ENCODE assay signal across 8 cellular contexts in the genomic region with DNA sequence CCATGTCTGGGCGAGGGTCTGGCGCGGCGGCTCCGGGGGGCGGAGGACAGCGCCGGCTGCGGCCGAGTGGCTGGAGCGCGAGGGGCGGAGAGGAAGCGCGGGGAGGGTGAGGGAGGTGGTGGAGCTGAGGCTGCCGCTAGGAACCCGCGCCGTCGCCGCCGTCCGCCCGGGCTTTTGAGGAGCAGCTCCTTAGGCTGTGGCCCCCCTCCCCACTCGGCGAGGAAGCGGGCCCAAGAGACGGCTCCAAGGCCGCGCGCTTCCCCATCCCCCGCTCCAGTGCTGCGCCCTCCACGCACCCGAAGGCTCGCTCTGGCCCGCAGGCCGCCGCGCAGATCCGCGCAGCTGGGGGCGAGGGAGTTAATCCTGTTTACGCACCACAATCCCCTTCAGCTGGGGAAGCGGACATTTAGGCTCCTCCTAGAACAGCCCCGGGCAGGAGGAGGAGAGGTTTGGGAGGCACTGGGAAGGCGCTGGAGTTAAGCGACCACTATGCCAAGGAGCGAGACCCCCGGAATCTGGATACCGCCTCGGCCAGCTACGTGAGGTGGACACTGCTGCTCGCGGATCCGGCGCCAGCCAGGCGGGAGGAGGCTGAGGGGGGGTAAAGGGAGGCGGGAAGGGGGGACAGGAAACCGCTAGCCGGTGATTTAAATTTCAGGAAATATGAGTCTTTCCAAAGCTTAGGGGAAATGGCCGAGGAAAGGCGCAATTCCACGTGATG. TPM values are rescaled to one million over a fixed set of nuclear protein-coding genes. Genes with fewer than 3 reads are reported as not detected.
A peak's percentile ranks its signal among the peaks of the same experiment; 100 is the strongest.
DNase-seq lines count a peak whose midpoint lies in the region; ATAC-seq, FAIRE-seq and TF ChIP-seq lines count a peak whose summit lies in the region.

A gene with protein sequence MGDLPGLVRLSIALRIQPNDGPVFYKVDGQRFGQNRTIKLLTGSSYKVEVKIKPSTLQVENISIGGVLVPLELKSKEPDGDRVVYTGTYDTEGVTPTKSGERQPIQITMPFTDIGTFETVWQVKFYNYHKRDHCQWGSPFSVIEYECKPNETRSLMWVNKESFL (minus strand): TSS at position 553 of the 721 bp plus-strand sequence. CDS start 549 bp downstream, at position 4.

- no peak within 1 kb of the TSS for H3K4ac ChIP-seq in H1 (replicated peaks; ENCODE audit: insufficient read length, low read depth, low read length)

- no peak within 1 kb of the TSS for H3K23ac ChIP-seq in H1 (ENCODE audit: insufficient read length)

- POLR2A ChIA-PET in H1 (lab: Charles Lee; ENCODE audit: partially characterized antibody): interaction anchor here (0.6 to 1.3 kb wide), 3 partner anchors 40 to 1044 kb away, joined by 3 to 4 read pairs (median 3); a partner anchor contains a TSS

- H2AK5ac ChIP-seq in H1 (ENCODE audit: low read depth, low read length): no peak within 1 kb of the TSS

- H3K4me3 ChIP-seq in SK-N-MC (peak within 1 kb of the TSS; percentile 85), H1 (ENCODE audit: extremely low read depth in 1 of 4, insufficient read depth in 2 of 4, low read depth in 3 of 4, low read length in 4 of 4) (peak within 1 kb of the TSS; percentile 61 to 77 (median 76)), right lobe of liver (peak within 1 kb of the TSS; percentile 47 to 57 (median 48))

- CTCF ChIA-PET in H1 (lab: Charles Lee; ENCODE audit: partially characterized antibody): interaction anchor here (0.6 to 2.5 kb wide), 9 partner anchors 10 to 117 kb away, joined by 3 to 12 read pairs (median 3); no protein-coding TSS in a partner anchor

- no peak within 1 kb of the TSS for H2BK20ac ChIP-seq in H1 (ENCODE audit: low read length)

- H2BK12ac ChIP-seq in H1 (ENCODE audit: low read depth, low read length): no peak within 1 kb of the TSS

- H3K18ac ChIP-seq in H1 (ENCODE audit: extremely low read depth, low read length): peak within 1 kb of the TSS; percentile 32

- no peak for FAIRE-seq in H1 (lab: Jason Lieb, UNC)

- H4K20me1 ChIP-seq in H1 (replicated peaks in 1 of 2; ENCODE audit: control insufficient read depth in 1 of 2, insufficient read depth in 2 of 2, low read length in 2 of 2): no peaks in the 10 kb centered on the region

- no peaks in the 10 kb centered on the region for H3K79me1 ChIP-seq in H1 (ENCODE audit: low read depth, low read length)

- H3K27me3 ChIP-seq in H1 (replicated peaks in 1 of 4; ENCODE audit: control insufficient read depth in 3 of 4, extremely low read depth in 1 of 4, insufficient read depth in 3 of 4, low read length in 3 of 4) (peaks cover 0 to 32% (median 26%) of the 10 kb centered on the region in 4 experiments; a peak in 6 of 7 replicates), right lobe of liver (peaks cover 0 to 18% of the 10 kb centered on the region in 2 donors)

- H3K14ac ChIP-seq in H1 (ENCODE audit: insufficient read length): no peak within 1 kb of the TSS

- H3K36me3 ChIP-seq in SK-N-MC (ENCODE audit: insufficient read depth, low read length) (no peaks in the 10 kb centered on the region), H1 (ENCODE audit: control insufficient read depth in 2 of 4, insufficient read depth in 4 of 4, low read length in 3 of 4) (no peaks in the 10 kb centered on the region), right lobe of liver (no peaks in the 10 kb centered on the region)

- no peak within 1 kb of the TSS for H4K5ac ChIP-seq in H1 (ENCODE audit: insufficient read length, low read depth, low read length)

- H4K91ac ChIP-seq in H1 (replicated peaks; ENCODE audit: insufficient read length, low read length): no peak within 1 kb of the TSS

- H2AFZ ChIP-seq in H1 (ENCODE audit: low read length): peak within 1 kb of the TSS; percentile 91; the same call in 1 of the 2 replicates

- no peaks in the 10 kb centered on the region; the same call in 1 of the 2 replicates for H3K9me3 ChIP-seq in SK-N-MC (ENCODE audit: low read depth, low read length)
- H3K9me3 ChIP-seq in H1 (ENCODE audit: insufficient read depth in 2 of 2, low read depth in 1 of 2, low read length in 1 of 2): no peaks in the 10 kb centered on the region
- no peaks in the 10 kb centered on the region for H3K9me3 ChIP-seq in right lobe of liver

- no peak within 1 kb of the TSS; the same call in 1 of the 2 replicates for H4K8ac ChIP-seq in H1 (ENCODE audit: extremely low read depth, insufficient read depth, low read length)

- no peaks in the 10 kb centered on the region for H3K79me2 ChIP-seq in H1 (ENCODE audit: control insufficient read depth in 1 of 2, insufficient read depth in 2 of 2, low read length in 2 of 2)

- 1% methylated on average over 34 of the region's 64 CpGs; no CpG with 5 or more reads in 1 of the 2 experiments for WGBS in H1 (ENCODE audit: extremely low coverage in 1 of 2, insufficient coverage in 1 of 2, insufficient read length in 1 of 2, insufficient replicate concordance in 2 of 2, low coverage in 1 of 2, low lambda C conversion rate in 2 of 2, missing lambda C conversion rate in 1 of 2), 2 experiments
- WGBS in right lobe of liver (ENCODE audit: insufficient coverage, low coverage, low lambda C conversion rate, missing lambda C conversion rate): 1% methylated on average over 19 of the region's 64 CpGs

- no peak within 1 kb of the TSS for H2BK120ac ChIP-seq in H1 (replicated peaks; ENCODE audit: low read depth, low read length)

- no peak within 1 kb of the TSS for H2BK5ac ChIP-seq in H1 (ENCODE audit: low read depth, low read length)

- peak; percentile 88 for DNase-seq in COR-L47 (lab: John Stamatoyannopoulos, UW)
- peak; percentile 57 for DNase-seq in HS-27A (ENCODE audit: low read depth)
- no peak for DNase-seq in SK-N-MC (ENCODE audit: low read depth, low spot score)
- peak in 1 of 2 experiments; percentile 77 for DNase-seq in H1 (ENCODE audit: low read depth in 1 of 2, low spot score in 2 of 2)
- peak; percentile 59 to 71 (median 69) for DNase-seq in right lobe of liver
- DNase-seq in stimulated activated naive CD8-positive, alpha-beta T cell treated with anti-CD3 and anti-CD28 coated beads, Interleukin-15, Interleukin-2, amounts not matched to agents 100 U/mL and 50 U/mL, for 24 hours: peak; percentile 10
- DNase-seq in activated CD4-positive, CD25-positive, alpha-beta regulatory T cell (lab: John Stamatoyannopoulos, UW): no peak
- no peak for DNase-seq in NCI-H128 (lab: John Stamatoyannopoulos, UW; ENCODE audit: unreplicated experiment)

- H2BK15ac ChIP-seq in H1 (ENCODE audit: low read length): peak within 1 kb of the TSS; percentile 61; the same call in 1 of the 2 replicates

- no peak for TF ChIP-seq EP300 in H1 (IDR thresholded peaks at IDR 0.05; ENCODE audit: borderline replicate concordance in 1 of 2, low read depth in 2 of 2, low read length in 2 of 2)

- H3K27ac ChIP-seq in SK-N-MC: no peak within 1 kb of the TSS
- H3K27ac ChIP-seq in H1 (ENCODE audit: low read depth, low read length): no peak within 1 kb of the TSS
- H3K27ac ChIP-seq in right lobe of liver: peak within 1 kb of the TSS; percentile 75 to 93 (median 76)

- peak within 1 kb of the TSS; percentile 66 for H3K9ac ChIP-seq in SK-N-MC (ENCODE audit: insufficient read length)
- peak within 1 kb of the TSS in 1 of 4 experiments; percentile 30; a peak in 2 of 7 replicates for H3K9ac ChIP-seq in H1 (replicated peaks in 1 of 4; ENCODE audit: extremely low read depth in 1 of 4, low read depth in 3 of 4, low read length in 3 of 4)

- TF ChIP-seq CTCF in H1 (IDR thresholded peaks at IDR 0.05; ENCODE audit: control extremely low read depth in 1 of 3, insufficient read depth in 1 of 3, low read depth in 1 of 3, low read length in 3 of 3) (no peak), right lobe of liver (IDR thresholded peaks at IDR 0.05) (no peak)

- H3K23me2 ChIP-seq in H1 (ENCODE audit: low read depth, low read length): peaks cover 19% of the 10 kb centered on the region; the same call in 1 of the 2 replicates

- H3K4me2 ChIP-seq in H1 (ENCODE audit: insufficient read depth in 1 of 2, low read depth in 2 of 2, low read length in 2 of 2): peak within 1 kb of the TSS; percentile 96 to 99

- TF ChIP-seq POLR2A in H1 (IDR thresholded peaks at IDR 0.05; ENCODE audit: control extremely low read depth in 1 of 2, low read depth in 2 of 2, low read length in 2 of 2) (no peak), right lobe of liver (IDR thresholded peaks at IDR 0.05) (peak; percentile 38)

- peaks cover 0 to 3% (median 0%) of the 10 kb centered on the region in 4 experiments; a peak in 1 of 7 replicates for H3K4me1 ChIP-seq in H1 (replicated peaks in 1 of 4; ENCODE audit: control insufficient read depth in 3 of 4, insufficient read depth in 4 of 4, low read length in 3 of 4)
- peaks cover 0 to 9% (median 0%) of the 10 kb centered on the region in 4 donors for H3K4me1 ChIP-seq in right lobe of liver

- no peak for TF ChIP-seq RAD21 in H1 (IDR thresholded peaks at IDR 0.05 in 1 of 2, conservative IDR thresholded peaks at IDR 0.05 in 1 of 2; ENCODE audit: low read depth in 2 of 2, low read length in 2 of 2)

- peak within 1 kb of the TSS; percentile 32 for H3K56ac ChIP-seq in H1 (replicated peaks; ENCODE audit: insufficient read length, low read depth, low read length)

- peak; percentile 68 to 83 (median 78) for ATAC-seq in right lobe of liver
- no peak for ATAC-seq in stimulated activated naive CD8-positive, alpha-beta T cell treated with anti-CD3 and anti-CD28 coated beads, Interleukin-15, Interleukin-2, amounts not matched to agents 100 U/mL and 50 U/mL, for 24 hours

- intact Hi-C loops in right lobe of liver (cut with DNase I): no loop called here

TF ChIP-seq in H1, 55 proteins besides CTCF, POLR2A, EP300 and RAD21:
- TF ChIP-seq KDM4A (IDR thresholded peaks at IDR 0.05; ENCODE audit: low read depth, low read length, severe bottlenecking) (peak; percentile 90), CHD1 (IDR thresholded peaks at IDR 0.05; ENCODE audit: low read depth, low read length) (no peak), FOSL1 (IDR thresholded peaks at IDR 0.05; ENCODE audit: insufficient read depth, low read depth, low read length) (no peak), TEAD4 (IDR thresholded peaks at IDR 0.05; ENCODE audit: low read depth, low read length) (no peak), ASH2L (IDR thresholded peaks at IDR 0.05; ENCODE audit: low read length) (peak; percentile 84), EZH2 (IDR thresholded peaks at IDR 0.05; ENCODE audit: low read depth, low read length, severe bottlenecking) (peak; percentile 24), RBBP5 (IDR thresholded peaks at IDR 0.05; ENCODE audit: borderline replicate concordance, low read depth, low read length) (peak; percentile 94)

RNA-seq across cellular contexts. Expression of the gene that starts here (rescaled TPM):
- 4.6 and 5.7 TPM in 2 replicates for total RNA-seq in H1 (2021; fragmentation: NEBNext Ultra II Directional; extraction: Animal tissue kit (Norgen Biotek cat#: 25700))
- 5.0 and 7.0 TPM in 2 replicates for polyA plus RNA-seq in H1 (2011; rRNA removed)
- 5.7 TPM for polyA plus RNA-seq in H1 (2011; cell fraction: cytosol; rRNA removed)
- 2.4 TPM for polyA plus RNA-seq in H1 (2011; cell fraction: nucleus; rRNA removed)
- polyA plus RNA-seq in H1 (2012, experiment 1 of 2): 4.1 to 5.5 TPM (median 5.0 TPM) in 4 replicates
- 3.1 TPM for polyA plus RNA-seq in H1 (2012, experiment 2 of 2)
- polyA plus RNA-seq in H1 (2013, experiment 1 of 2): 5.1 TPM
- polyA plus RNA-seq in H1 (2013, experiment 2 of 2): 5.2 TPM
- 3.4 and 3.5 TPM in 2 replicates for polyA minus RNA-seq in H1 (2011; rRNA and poly(A)+ RNA removed)
- 3.7 TPM for polyA minus RNA-seq in H1 (2011; cell fraction: cytosol; rRNA and poly(A)+ RNA removed)
- polyA minus RNA-seq in H1 (2011; cell fraction: nucleus; rRNA and poly(A)+ RNA removed): 2.6 TPM
- total RNA-seq in right lobe of liver: 1 to 10 TPM; 1.9 to 4.1 (median 2.6) TPM

Comparison
In these comparisons a context has a peak if more than half of its experiments do, and no peak if none do; other contexts are left out.
1. DNase-seq: peak in COR-L47 (single experiment), HS-27A (single experiment), right lobe of liver (3 of 3) and stimulated activated naive CD8-positive, alpha-beta T cell treated with anti-CD3 and anti-CD28 coated beads, Interleukin-15, Interleukin-2, amounts not matched to agents 100 U/mL and 50 U/mL, for 24 hours (single experiment); none in SK-N-MC (single experiment), activated CD4-positive, CD25-positive, alpha-beta regulatory T cell (0 of 4) and NCI-H128 (single experiment).
2. H3K27ac ChIP-seq: peak in right lobe of liver (3 of 3); none in SK-N-MC (single experiment) and H1 (single experiment).
3. Peak in every context shown above with its lines, with median percentiles within 50 percentile points of each other: H3K4me3 ChIP-seq.